8 cellular contexts compared by ENCODE assay signal in the genomic region with DNA sequence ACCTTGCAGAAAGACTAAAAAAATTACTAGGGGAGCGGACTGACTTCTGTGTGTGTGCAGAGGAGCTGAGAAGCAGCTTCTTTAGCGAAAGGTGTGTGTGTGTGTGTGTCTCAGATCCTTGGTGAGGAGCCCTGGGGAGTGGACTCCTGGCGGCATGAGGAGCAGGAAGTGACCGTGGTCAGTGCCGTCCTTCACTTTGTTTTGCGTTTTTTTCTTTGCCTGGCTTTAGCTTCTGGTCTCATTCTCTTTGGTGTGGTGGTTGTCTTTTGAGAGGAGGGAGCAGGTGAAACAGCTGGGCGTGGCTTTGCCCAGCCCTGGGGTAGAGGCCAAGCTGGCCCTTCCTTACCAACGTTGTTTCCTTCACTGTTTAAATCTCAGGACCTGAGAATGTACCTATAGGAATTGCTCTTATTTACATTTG. TPM values are rescaled to one million over a fixed set of nuclear protein-coding genes. Genes with fewer than 3 reads are reported as not detected.
DNase-seq lines count a peak whose midpoint lies in the region; ATAC-seq and TF ChIP-seq lines count a peak whose summit lies in the region.

No MANE protein-coding gene starts in this region.

- no peaks in the 10 kb centered on the region for H3F3A ChIP-seq in OCI-LY1 (ENCODE audit: insufficient read depth, low read length)

- no peak overlapping the region for H2BK5ac ChIP-seq in neuronal stem cell (ENCODE audit: low read length)

- no CpG with 5 or more reads among the region's 8 CpGs for whole genome bisulfite sequencing in neuronal stem cell (ENCODE audit: extremely low coverage in 2 of 2, insufficient read length in 2 of 2, insufficient replicate concordance in 1 of 2), 2 donors

- no peak overlapping the region for H3K4ac ChIP-seq in neuronal stem cell (ENCODE audit: low read length)

- TF ChIP-seq POLR2A in vagina (IDR thresholded peaks at IDR 0.05), result no peak

- H4K20me1 ChIP-seq in OCI-LY1 (ENCODE audit: insufficient read depth, low read length), result no peaks in the 10 kb centered on the region

- H3K14ac ChIP-seq in neuronal stem cell (ENCODE audit: low read length), result no peak overlapping the region

- H2AFZ ChIP-seq in OCI-LY1 (ENCODE audit: low read length) (no peak overlapping the region), neuronal stem cell (ENCODE audit: low read length) (no peak overlapping the region)

- peak overlapping the region; percentile 71 for H3K27ac ChIP-seq in OCI-LY1 (ENCODE audit: low read depth, low read length, poor library complexity, severe bottlenecking)
- no peak overlapping the region for H3K27ac ChIP-seq in neuronal stem cell (replicated peaks; ENCODE audit: low read length)
- no peak overlapping the region for H3K27ac ChIP-seq in vagina

- H3K9ac ChIP-seq in OCI-LY1 (ENCODE audit: low read length) (peak overlapping the region; percentile 92; the same call in 1 of the 2 replicates), neuronal stem cell (ENCODE audit: low read depth, low read length, poor library complexity) (no peak overlapping the region)

- H3K4me3 ChIP-seq in OCI-LY1 (ENCODE audit: low read depth, low read length, poor library complexity, severe bottlenecking) (peak overlapping the region; percentile 92), neuronal stem cell (ENCODE audit: low read length in 2 of 2) (peak overlapping the region; percentile 63 to 97), vagina (no peak overlapping the region)

- no peak overlapping the region for H2AK5ac ChIP-seq in neuronal stem cell (ENCODE audit: low read depth, low read length)

- peaks cover 16% of the 10 kb centered on the region for H3K79me1 ChIP-seq in neuronal stem cell (ENCODE audit: low read depth, low read length)

- H3K18ac ChIP-seq in neuronal stem cell (ENCODE audit: low read length), result no peak overlapping the region

- H3K36me3 ChIP-seq in OCI-LY1 (ENCODE audit: insufficient read depth, low read length) (peaks cover 5% of the 10 kb centered on the region; the same call in 1 of the 2 replicates), neuronal stem cell (replicated peaks in 1 of 2; ENCODE audit: control insufficient read depth in 2 of 2, insufficient read depth in 2 of 2, low read length in 2 of 2) (peaks cover 1 to 20% of the 10 kb centered on the region in 2 donors), vagina (no peaks in the 10 kb centered on the region)

- no peak overlapping the region for H2BK12ac ChIP-seq in neuronal stem cell (ENCODE audit: low read length)

- no peak overlapping the region for H3K23ac ChIP-seq in neuronal stem cell (ENCODE audit: low read depth, low read length, poor library complexity)

- DNase-seq in EL (peak; percentile 31), dermis blood vessel endothelial cell (peak; percentile 43), neuronal stem cell (ENCODE audit: low spot score) (no peak), vagina (ENCODE audit: extremely low spot score in 2 of 2) (no peak)

- H3K79me2 ChIP-seq in OCI-LY1 (ENCODE audit: insufficient read depth, low read length), result peaks cover 57% of the 10 kb centered on the region

- H3K27me3 ChIP-seq in OCI-LY1 (ENCODE audit: insufficient read depth, low read length), result no peaks in the 10 kb centered on the region
- peaks cover 3 to 25% (median 24%) of the 10 kb centered on the region in 3 experiments for H3K27me3 ChIP-seq in neuronal stem cell (ENCODE audit: control insufficient read depth in 3 of 3, insufficient read depth in 3 of 3, low read depth in 1 of 3, low read length in 3 of 3)
- no peaks in the 10 kb centered on the region for H3K27me3 ChIP-seq in vagina

- no peak overlapping the region for H2BK15ac ChIP-seq in neuronal stem cell (ENCODE audit: low read length)

- H3K9me2 ChIP-seq in OCI-LY1 (ENCODE audit: low read depth, low read length), result no peaks in the 10 kb centered on the region

- no peak overlapping the region for H4K8ac ChIP-seq in neuronal stem cell (ENCODE audit: low read depth, low read length)

- TF ChIP-seq CTCF in OCI-LY1 (IDR thresholded peaks at IDR 0.05; ENCODE audit: low read length), result no peak
- no peak for TF ChIP-seq CTCF in vagina (IDR thresholded peaks at IDR 0.05)

- H4K91ac ChIP-seq in neuronal stem cell (ENCODE audit: low read depth, low read length, poor library complexity), result no peak overlapping the region

- H3K4me2 ChIP-seq in OCI-LY1 (ENCODE audit: low read length) (peak overlapping the region; percentile 83), neuronal stem cell (ENCODE audit: insufficient read depth, low read length, poor library complexity, severe bottlenecking) (no peak overlapping the region)

- intact Hi-C loops in vagina (cut with DNase I), result no loop called here

- H3K4me1 ChIP-seq in OCI-LY1 (ENCODE audit: insufficient read depth, low read length, severe bottlenecking), result peaks cover 26% of the 10 kb centered on the region
- peaks cover 9 to 13% of the 10 kb centered on the region in 2 donors for H3K4me1 ChIP-seq in neuronal stem cell (ENCODE audit: control insufficient read depth in 2 of 2, insufficient read depth in 1 of 2, low read depth in 1 of 2, low read length in 2 of 2)
- peaks cover 14% of the 10 kb centered on the region for H3K4me1 ChIP-seq in vagina

- no peak overlapping the region for H2BK120ac ChIP-seq in neuronal stem cell (ENCODE audit: low read depth, low read length)

- ATAC-seq in HG03196 (IDR thresholded peaks at IDR 0.05; ENCODE audit: unreplicated experiment) (no peak), GM18511 (IDR thresholded peaks at IDR 0.05; ENCODE audit: unreplicated experiment) (no peak), GM18870 (IDR thresholded peaks at IDR 0.05; ENCODE audit: unreplicated experiment) (no peak)

- H3K9me3 ChIP-seq in OCI-LY1 (ENCODE audit: low read length), result no peaks in the 10 kb centered on the region
- peaks cover 0 to 2% of the 10 kb centered on the region in 2 donors for H3K9me3 ChIP-seq in neuronal stem cell (replicated peaks in 1 of 2; ENCODE audit: control insufficient read depth in 2 of 2, insufficient read depth in 1 of 2, low read depth in 1 of 2, low read length in 2 of 2)
- no peaks in the 10 kb centered on the region for H3K9me3 ChIP-seq in vagina

RNA-seq across cellular contexts. Expression of gene ZBED4, which starts 1.9 kb away (rescaled TPM):
- 16.7 and 21.9 TPM in 2 replicates for total RNA-seq in dermis blood vessel endothelial cell
- polyA plus RNA-seq in neuronal stem cell (2013, experiment 1 of 2), result 22.2 TPM
- 22.3 TPM for polyA plus RNA-seq in neuronal stem cell (2013, experiment 2 of 2)
- total RNA-seq in vagina, result 9.1 TPM

RNA-seq across cellular contexts. Expression of gene BRD1, which starts 27.8 kb away (rescaled TPM):
- total RNA-seq in dermis blood vessel endothelial cell (34.2 and 39.0 TPM in 2 replicates), vagina (35.1 TPM)
- 21.8 TPM for polyA plus RNA-seq in neuronal stem cell (2013, experiment 1 of 2)
- polyA plus RNA-seq in neuronal stem cell (2013, experiment 2 of 2), result 22.7 TPM

Comparison
In these comparisons a context has a peak if more than half of its experiments do, and no peak if none do; other contexts are left out.
1. DNase-seq: peak in EL (single experiment) and dermis blood vessel endothelial cell (single experiment); none in neuronal stem cell (single experiment) and vagina (0 of 2).
2. H3K4me3 ChIP-seq: peak in OCI-LY1 (single experiment) and neuronal stem cell (2 of 2); none in vagina (0 of 2).